Comparison of ENCODE assay signal across 17 cellular contexts in the genomic region with DNA sequence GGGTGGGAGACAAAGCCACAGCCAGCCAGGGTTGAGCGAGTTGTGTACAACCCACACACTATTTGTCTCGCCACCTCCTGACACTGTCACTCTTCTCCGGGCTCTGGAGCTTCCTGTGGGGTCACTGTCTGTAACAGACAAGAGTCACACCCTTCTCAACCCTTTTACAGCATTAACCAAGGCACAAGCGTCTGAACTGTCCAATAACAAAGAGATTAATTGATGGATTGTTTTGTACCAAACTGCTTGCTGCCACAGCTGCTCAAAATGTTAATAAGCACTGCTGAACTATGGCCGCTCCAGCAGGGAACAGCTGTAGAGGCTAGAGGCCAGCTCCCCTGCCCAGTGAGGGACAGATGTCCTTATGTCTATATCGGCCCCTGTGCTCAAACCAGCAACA.
A peak's percentile ranks its signal among the peaks of the same experiment; 100 is the strongest.
DNase-seq lines count a peak whose midpoint lies in the region; ATAC-seq lines count a peak whose summit lies in the region.
"Had no signal": no experiment of that assay in that cellular context is flagged by ENCODE, and none has a peak within 500 bp of the region (broad histone marks: within the 10 kb centered on the region; RNA-seq: fewer than 3 reads in every experiment).

No MANE protein-coding gene starts in this region.

- ATAC-seq in HG02870 (IDR thresholded peaks at IDR 0.05; ENCODE audit: unreplicated experiment) (no peak), HG03457 (IDR thresholded peaks at IDR 0.05; ENCODE audit: unreplicated experiment) (no peak)
- ATAC-seq: left cardiac atrium, PC-3 had no signal

- DNase-seq in D341Med (ENCODE audit: low spot score) (peak; percentile 28), NCI-H748 (lab: John Stamatoyannopoulos, UW; ENCODE audit: unreplicated experiment) (peak; percentile 74), hypothalamus (lab: John Stamatoyannopoulos, UW) (peak in 29 of 51 donors; percentile 3 to 75 (median 27)), pons (ENCODE audit: low spot score) (peak; percentile 91), AG08395 (ENCODE audit: low spot score) (no peak)
- no peak for DNase-seq in activated CD8-positive, alpha-beta memory T cell treated with anti-CD3 and anti-CD28 coated beads, Interleukin-2, amount 50 U/mL, for 4 hours
- DNase-seq: aorta; cortex of kidney; DND-41; H7; heart right ventricle; left cardiac atrium; PC-3; stimulated activated naive CD4-positive, alpha-beta T cell treated with Interleukin-2 at 50 U/mL for 16 hours; uterus had no signal

Comparison
In these comparisons a context has a peak if more than half of its experiments do, and no peak if none do; other contexts are left out.
1. DNase-seq: peak in D341Med (single experiment), NCI-H748 (single experiment), hypothalamus (29 of 51) and pons (single experiment); none in AG08395 (single experiment) and activated CD8-positive, alpha-beta memory T cell treated with anti-CD3 and anti-CD28 coated beads, Interleukin-2, amount 50 U/mL, for 4 hours (single experiment).